Comparison of ENCODE assay signal across 8 cellular contexts in genomic region chr12:6567824-6568617, GRCh38. TPM values are rescaled to one million over a fixed set of nuclear protein-coding genes. Genes with fewer than 3 reads are reported as not detected.
DNase-seq lines count a peak whose midpoint lies in the region; ATAC-seq and FAIRE-seq lines count a peak whose summit lies in the region.

TSS of gene NOP2 (minus strand) at chr12:6568291. CDS start at chr12:6567918, 373 bp downstream.

- intact Hi-C loops in CD4-positive, alpha-beta memory T cell (cut with micrococcal nuclease) = loop anchor here (1.0 to 10.0 kb wide), 5 partner anchors 12 to 257 kb away; partner anchors contain the start of genes CHD4, GPR162, IFFO1 and ING4

- no peaks in the 10 kb centered on the region for H3K9me3 Mint-ChIP-seq in CD4-positive, alpha-beta memory T cell
- H3K9me3 Mint-ChIP-seq in effector memory CD8-positive, alpha-beta T cell = no peaks in the 10 kb centered on the region

- no peaks in the 10 kb centered on the region for H3K27me3 Mint-ChIP-seq in CD4-positive, alpha-beta memory T cell
- no peaks in the 10 kb centered on the region for H3K27me3 Mint-ChIP-seq in effector memory CD8-positive, alpha-beta T cell

- peak; percentile 83 to 86 (median 83) for DNase-seq in CD4-positive, alpha-beta memory T cell
- DNase-seq in HTR-8/SVneo (ENCODE audit: insufficient read length, low spot score) (peak; percentile 98), NOMO-1 treated with dmso at 0.1 percent for 144 hours (lab: John Stamatoyannopoulos, UW; ENCODE audit: unreplicated experiment) (peak; percentile 87), mesenchymal stem cell (peak; percentile 91)
- DNase-seq in effector memory CD8-positive, alpha-beta T cell = peak; percentile 82
- peak; percentile 79 for DNase-seq in stimulated activated CD8-positive, alpha-beta memory T cell treated with anti-CD3 and anti-CD28 coated beads, Interleukin-12 subunit alpha, Interleukin-12 subunit beta, amount 100 ng/mL, for 24 hours (ENCODE audit: extremely low read depth)

- POLR2A ChIA-PET in CD4-positive, alpha-beta memory T cell (lab: Charles Lee; ENCODE audit: partially characterized antibody) = interaction anchor here (0.7 to 4.8 kb wide), 22 partner anchors 8 to 370 kb away, joined by 3 to 40 read pairs (median 4); partner anchors contain the start of genes CD4, COPS7A, GAPDH and IFFO1
- POLR2A ChIA-PET in activated CD8-positive, alpha-beta memory T cell treated with anti-CD3 and anti-CD28 coated beads for 36 hours (lab: Charles Lee) = interaction anchor here (0.7 to 1.2 kb wide), 4 partner anchors 14 to 398 kb away, joined by 3 to 8 read pairs (median 3); partner anchors contain the start of gene GAPDH

- no peak within 1 kb of the TSS for H3K23ac ChIP-seq in mesenchymal stem cell (ENCODE audit: low read length in 2 of 2)

- peaks cover 22 to 63% (median 42%) of the 10 kb centered on the region in 4 donors for H3K4me1 Mint-ChIP-seq in CD4-positive, alpha-beta memory T cell
- H3K4me1 Mint-ChIP-seq in effector memory CD8-positive, alpha-beta T cell (ENCODE audit: low read depth in 2 of 2) = peaks cover 35 to 36% of the 10 kb centered on the region in 2 donors

- peak; percentile 99 for FAIRE-seq in HTR-8/SVneo (lab: Jason Lieb, UNC)

- peak within 1 kb of the TSS; percentile 85 for H3K27ac ChIP-seq in CD4-positive, alpha-beta memory T cell (ENCODE audit: low read depth, low read length)
- peak within 1 kb of the TSS; percentile 57 for H3K27ac ChIP-seq in mesenchymal stem cell (ENCODE audit: low read length, poor library complexity, severe bottlenecking)

- H3K4me3 ChIP-seq in CD4-positive, alpha-beta memory T cell (ENCODE audit: low read length in 2 of 2) = peak within 1 kb of the TSS; percentile 64 to 83
- H3K4me3 ChIP-seq in mesenchymal stem cell (ENCODE audit: insufficient read depth in 1 of 2, low read depth in 1 of 2, low read length in 2 of 2) = peak within 1 kb of the TSS; percentile 83 to 89

- peak within 1 kb of the TSS; percentile 63 to 66 for H3K4ac ChIP-seq in mesenchymal stem cell (ENCODE audit: low read depth in 1 of 2, low read length in 2 of 2)

- peak within 1 kb of the TSS; percentile 98 to 100 (median 99) for H3K27ac Mint-ChIP-seq in CD4-positive, alpha-beta memory T cell
- H3K27ac Mint-ChIP-seq in effector memory CD8-positive, alpha-beta T cell = peak within 1 kb of the TSS; percentile 95 to 99

- H3K36me3 Mint-ChIP-seq in CD4-positive, alpha-beta memory T cell = peaks cover 32 to 62% of the 10 kb centered on the region in 2 donors
- H3K36me3 Mint-ChIP-seq in effector memory CD8-positive, alpha-beta T cell (ENCODE audit: insufficient read depth) = peaks cover 98% of the 10 kb centered on the region

- peaks cover 22% of the 10 kb centered on the region for H3K79me1 ChIP-seq in mesenchymal stem cell (replicated peaks; ENCODE audit: low read length, poor library complexity, severe bottlenecking)

- H2BK5ac ChIP-seq in mesenchymal stem cell (ENCODE audit: low read depth, low read length, poor library complexity, severe bottlenecking) = peak within 1 kb of the TSS; percentile 36

- H4K8ac ChIP-seq in mesenchymal stem cell (ENCODE audit: low read length) = peak within 1 kb of the TSS; percentile 87

- H2BK15ac ChIP-seq in mesenchymal stem cell (ENCODE audit: low read depth, poor library complexity, severe bottlenecking) = no peak within 1 kb of the TSS

- H3K9me3 ChIP-seq in CD4-positive, alpha-beta memory T cell (ENCODE audit: control insufficient read depth in 1 of 2, low read length in 2 of 2) = no peaks in the 10 kb centered on the region
- no peaks in the 10 kb centered on the region for H3K9me3 ChIP-seq in mesenchymal stem cell (ENCODE audit: control insufficient read depth, low read length)

- peak within 1 kb of the TSS; percentile 67 for H2AFZ ChIP-seq in mesenchymal stem cell (ENCODE audit: low read depth, low read length)

- under 1% methylated on average over 62 of the region's 71 CpGs for WGBS in mesenchymal stem cell

- no peak within 1 kb of the TSS for H4K91ac ChIP-seq in mesenchymal stem cell (ENCODE audit: low read length)

- CTCF ChIA-PET in CD4-positive, alpha-beta memory T cell (lab: Charles Lee; ENCODE audit: partially characterized antibody) = interaction anchor here (0.8 to 2.0 kb wide), 8 partner anchors 10 to 247 kb away, joined by 3 to 14 read pairs (median 3); partner anchors contain the start of genes COPS7A and IFFO1
- CTCF ChIA-PET in activated CD8-positive, alpha-beta memory T cell treated with anti-CD3 and anti-CD28 coated beads for 36 hours (lab: Charles Lee) = interaction anchor here (0.6 to 1.4 kb wide), 4 partner anchors 17 to 185 kb away, joined by 3 to 5 read pairs (median 4); partner anchors contain the start of gene MLF2

- ATAC-seq in GM19467 (IDR thresholded peaks at IDR 0.05; ENCODE audit: unreplicated experiment) = peak; percentile 75
- peak; percentile 88 for ATAC-seq in effector memory CD8-positive, alpha-beta T cell (replicated peaks)

- H3K9ac ChIP-seq in mesenchymal stem cell (ENCODE audit: low read length) = peak within 1 kb of the TSS; percentile 95

- H3K4me1 ChIP-seq in CD4-positive, alpha-beta memory T cell (ENCODE audit: insufficient read depth, low read length) = peaks cover 50% of the 10 kb centered on the region
- peaks cover 12% of the 10 kb centered on the region for H3K4me1 ChIP-seq in mesenchymal stem cell (ENCODE audit: control insufficient read depth, insufficient read depth, low read depth, low read length)

- peak within 1 kb of the TSS; percentile 23 to 79 for H3K18ac ChIP-seq in mesenchymal stem cell (ENCODE audit: low read depth in 1 of 2, low read length in 2 of 2)

- peaks cover 37% of the 10 kb centered on the region for H3K36me3 ChIP-seq in CD4-positive, alpha-beta memory T cell (ENCODE audit: insufficient read depth, low read length)
- peaks cover 60 to 69% of the 10 kb centered on the region in 2 experiments for H3K36me3 ChIP-seq in mesenchymal stem cell (ENCODE audit: control insufficient read depth in 1 of 2, insufficient read depth in 2 of 2, low read depth in 1 of 2, low read length in 2 of 2)

- H3K27me3 ChIP-seq in CD4-positive, alpha-beta memory T cell (ENCODE audit: insufficient read depth, low read length) = no peaks in the 10 kb centered on the region
- no peaks in the 10 kb centered on the region for H3K27me3 ChIP-seq in mesenchymal stem cell (ENCODE audit: control insufficient read depth in 1 of 2, insufficient read depth in 1 of 2, low read length in 2 of 2)

- H3K14ac ChIP-seq in mesenchymal stem cell (ENCODE audit: low read length in 2 of 2) = peak within 1 kb of the TSS in 1 of 2 experiments; percentile 78

- peak within 1 kb of the TSS; percentile 73 for H3K4me2 ChIP-seq in mesenchymal stem cell (ENCODE audit: low read length, poor library complexity, severe bottlenecking)

- H2AK5ac ChIP-seq in mesenchymal stem cell (ENCODE audit: low read length, severe bottlenecking) = no peak within 1 kb of the TSS

- H2BK120ac ChIP-seq in mesenchymal stem cell (ENCODE audit: low read depth, low read length) = no peak within 1 kb of the TSS

- peak within 1 kb of the TSS; percentile 99 to 100 (median 100) for H3K4me3 Mint-ChIP-seq in CD4-positive, alpha-beta memory T cell
- H3K4me3 Mint-ChIP-seq in effector memory CD8-positive, alpha-beta T cell = peak within 1 kb of the TSS; percentile 97 to 98

- H2BK12ac ChIP-seq in mesenchymal stem cell (ENCODE audit: low read length in 2 of 2) = peak within 1 kb of the TSS in 1 of 2 experiments; percentile 12

RNA-seq across cellular contexts. Expression of gene NOP2, which starts in this region (rescaled TPM):
- 10 to 100 TPM; 87.6 to 87.7 TPM for total RNA-seq in CD4-positive, alpha-beta memory T cell
- 10 to 100 TPM; 15.5 to 43.2 TPM for polyA plus RNA-seq in CD4-positive, alpha-beta memory T cell
- total RNA-seq in activated CD8-positive, alpha-beta memory T cell treated with anti-CD3 and anti-CD28 coated beads for 36 hours = 100 to 1,000 TPM; 157 to 160 TPM
- polyA plus RNA-seq in mesenchymal stem cell (2013, experiment 1 of 2) = 20.3 TPM
- polyA plus RNA-seq in mesenchymal stem cell (2013, experiment 2 of 2) = 21.3 TPM

Comparison
In these comparisons a context has a peak if more than half of its experiments do, and no peak if none do; other contexts are left out.
1. Peak in every context shown above with its lines: DNase-seq, ATAC-seq, H3K4me3 ChIP-seq and H3K27ac ChIP-seq.